Comparison of ENCODE assay signal across 6 cellular contexts in the genomic region with DNA sequence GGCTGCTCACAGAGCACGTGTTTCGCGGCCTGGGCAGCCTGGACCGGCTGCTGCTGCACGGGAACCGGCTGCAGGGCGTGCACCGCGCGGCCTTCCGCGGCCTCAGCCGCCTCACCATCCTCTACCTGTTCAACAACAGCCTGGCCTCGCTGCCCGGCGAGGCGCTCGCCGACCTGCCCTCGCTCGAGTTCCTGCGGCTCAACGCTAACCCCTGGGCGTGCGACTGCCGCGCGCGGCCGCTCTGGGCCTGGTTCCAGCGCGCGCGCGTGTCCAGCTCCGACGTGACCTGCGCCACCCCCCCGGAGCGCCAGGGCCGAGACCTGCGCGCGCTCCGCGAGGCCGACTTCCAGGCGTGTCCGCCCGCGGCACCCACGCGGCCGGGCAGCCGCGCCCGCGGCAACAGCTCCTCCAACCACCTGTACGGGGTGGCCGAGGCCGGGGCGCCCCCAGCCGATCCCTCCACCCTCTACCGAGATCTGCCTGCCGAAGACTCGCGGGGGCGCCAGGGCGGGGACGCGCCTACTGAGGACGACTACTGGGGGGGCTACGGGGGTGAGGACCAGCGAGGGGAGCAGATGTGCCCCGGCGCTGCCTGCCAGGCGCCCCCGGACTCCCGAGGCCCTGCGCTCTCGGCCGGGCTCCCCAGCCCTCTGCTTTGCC. TPM values are rescaled to one million over a fixed set of nuclear protein-coding genes. Genes with fewer than 3 reads are reported as not detected.
A peak's percentile ranks its signal among the peaks of the same experiment; 100 is the strongest.
DNase-seq lines count a peak whose midpoint lies in the region; ATAC-seq and TF ChIP-seq lines count a peak whose summit lies in the region.

No MANE protein-coding gene starts in this region.

- intact Hi-C loops in mammary epithelial cell (cut with micrococcal nuclease), result loop anchor here (5.0 kb wide), 1 partner anchor 166 kb away; no protein-coding TSS in a partner anchor

- H3K79me1 ChIP-seq in neuronal stem cell (ENCODE audit: low read depth, low read length), result no peaks in the 10 kb centered on the region

- H3K14ac ChIP-seq in neuronal stem cell (ENCODE audit: low read length), result peak overlapping the region; percentile 58

- no peak overlapping the region for H2BK15ac ChIP-seq in neuronal stem cell (ENCODE audit: low read length)

- DNase-seq in mammary epithelial cell (peak; percentile 40), neuronal stem cell (ENCODE audit: low spot score) (no peak), NOMO-1 (lab: John Stamatoyannopoulos, UW; ENCODE audit: unreplicated experiment in 2 of 2) (no peak), dedifferentiated amniotic fluid mesenchymal stem cell (ENCODE audit: extremely low spot score) (no peak)

- H3K4me2 ChIP-seq in mammary epithelial cell (ENCODE audit: insufficient read depth, low read depth, low read length) (peak overlapping the region; percentile 80), neuronal stem cell (ENCODE audit: insufficient read depth, low read length, poor library complexity, severe bottlenecking) (peak overlapping the region; percentile 81)

- CTCF ChIA-PET in mammary epithelial cell (lab: Charles Lee; ENCODE audit: low non-redundant PET), result interaction anchor here (0.6 kb wide), 1 partner anchor 12 kb away, joined by 5 read pairs; no protein-coding TSS in a partner anchor

- no peak for TF ChIP-seq CTCF in mammary epithelial cell (conservative IDR thresholded peaks at IDR 0.05 in 1 of 2, IDR thresholded peaks at IDR 0.05 in 1 of 2; ENCODE audit: extremely low read depth in 1 of 2, insufficient read depth in 1 of 2, low read depth in 1 of 2, low read length in 2 of 2)

- in situ Hi-C loops in mammary epithelial cell (cut with MboI; ENCODE audit: low sequenced_read_pairs in 2 of 2), result no loop called here

- H3K18ac ChIP-seq in neuronal stem cell (ENCODE audit: low read length), result peak overlapping the region; percentile 87

- peak overlapping the region; percentile 48 for H2BK12ac ChIP-seq in neuronal stem cell (ENCODE audit: low read length)

- dilution Hi-C loops in mammary epithelial cell (cut with HindIII; ENCODE audit: low sequenced_read_pairs), result no loop called here

- H3K4me3 ChIP-seq in mammary epithelial cell (replicated peaks in 1 of 3; ENCODE audit: insufficient read depth in 1 of 3, low read depth in 2 of 3, low read length in 3 of 3), result peak overlapping the region in 2 of 3 experiments; percentile 25 to 39
- H3K4me3 ChIP-seq in neuronal stem cell (ENCODE audit: low read length in 2 of 2), result peak overlapping the region in 1 of 2 donors; percentile 60

- peak overlapping the region; percentile 12 for H2BK5ac ChIP-seq in neuronal stem cell (ENCODE audit: low read length)

- H3K27me3 ChIP-seq in mammary epithelial cell (ENCODE audit: insufficient read depth, low read length) (peaks cover 2% of the 10 kb centered on the region), neuronal stem cell (ENCODE audit: control insufficient read depth in 3 of 3, insufficient read depth in 3 of 3, low read depth in 1 of 3, low read length in 3 of 3) (peaks cover 0 to 59% (median 9%) of the 10 kb centered on the region in 3 experiments)

- no peak overlapping the region for H4K8ac ChIP-seq in neuronal stem cell (ENCODE audit: low read depth, low read length)

- H4K20me1 ChIP-seq in mammary epithelial cell (ENCODE audit: insufficient read depth, low read length), result no peaks in the 10 kb centered on the region

- peak overlapping the region; percentile 59 for H3K23ac ChIP-seq in neuronal stem cell (ENCODE audit: low read depth, low read length, poor library complexity)

- no peak overlapping the region for H2BK120ac ChIP-seq in neuronal stem cell (ENCODE audit: low read depth, low read length)

- H3K79me2 ChIP-seq in mammary epithelial cell (ENCODE audit: insufficient read depth, low read length), result no peaks in the 10 kb centered on the region

- H3K9ac ChIP-seq in mammary epithelial cell (ENCODE audit: insufficient read depth, low read length) (no peak overlapping the region), neuronal stem cell (ENCODE audit: low read depth, low read length, poor library complexity) (peak overlapping the region; percentile 90)

- peak overlapping the region; percentile 77 for H2AFZ ChIP-seq in mammary epithelial cell (ENCODE audit: low read depth, low read length)
- H2AFZ ChIP-seq in neuronal stem cell (ENCODE audit: low read length), result no peak overlapping the region

- H4K91ac ChIP-seq in neuronal stem cell (ENCODE audit: low read depth, low read length, poor library complexity), result peak overlapping the region; percentile 7

- H3K27ac ChIP-seq in mammary epithelial cell (ENCODE audit: insufficient read depth, low read depth, low read length), result no peak overlapping the region
- no peak overlapping the region for H3K27ac ChIP-seq in neuronal stem cell (replicated peaks; ENCODE audit: low read length)

- no TSS peak for BruUV-seq in mammary epithelial cell (replicated peaks; lab: Mats Ljungman, UMichigan)

- H2AK5ac ChIP-seq in neuronal stem cell (ENCODE audit: low read depth, low read length), result no peak overlapping the region

- 8% methylated on average over 53 of the region's 82 CpGs for WGBS in mammary epithelial cell (ENCODE audit: low coverage, missing lambda C conversion rate)
- WGBS in neuronal stem cell (ENCODE audit: extremely low coverage in 2 of 2, insufficient read length in 2 of 2, insufficient replicate concordance in 1 of 2), 2 donors, result no CpG with 5 or more reads among the region's 82 CpGs

- peaks cover 12% of the 10 kb centered on the region for H3K4me1 ChIP-seq in mammary epithelial cell (ENCODE audit: insufficient read depth, low read length)
- H3K4me1 ChIP-seq in neuronal stem cell (ENCODE audit: control insufficient read depth in 2 of 2, insufficient read depth in 1 of 2, low read depth in 1 of 2, low read length in 2 of 2), result peaks cover 8 to 27% of the 10 kb centered on the region in 2 donors

- H3K4ac ChIP-seq in neuronal stem cell (ENCODE audit: low read length), result no peak overlapping the region

- no peaks in the 10 kb centered on the region for H3K9me3 ChIP-seq in mammary epithelial cell (replicated peaks; ENCODE audit: insufficient read depth, low read length)
- no peaks in the 10 kb centered on the region for H3K9me3 ChIP-seq in neuronal stem cell (replicated peaks in 1 of 2; ENCODE audit: control insufficient read depth in 2 of 2, insufficient read depth in 1 of 2, low read depth in 1 of 2, low read length in 2 of 2)

- no peaks in the 10 kb centered on the region for H3K36me3 ChIP-seq in mammary epithelial cell (ENCODE audit: insufficient read depth, low read length)
- H3K36me3 ChIP-seq in neuronal stem cell (replicated peaks in 1 of 2; ENCODE audit: control insufficient read depth in 2 of 2, insufficient read depth in 2 of 2, low read length in 2 of 2), result peaks cover 0 to 10% of the 10 kb centered on the region in 2 donors

- peak; percentile 23 for ATAC-seq in GM18868 (IDR thresholded peaks at IDR 0.05; ENCODE audit: unreplicated experiment)
- ATAC-seq in HG03457 (IDR thresholded peaks at IDR 0.05; ENCODE audit: unreplicated experiment), result peak; percentile 18

RNA-seq across cellular contexts. Expression of a gene that starts 16.0 kb away (rescaled TPM):
- total RNA-seq in mammary epithelial cell, result under 1 TPM; 0.31 to 0.33 TPM
- 0.06 TPM for polyA plus RNA-seq in mammary epithelial cell
- polyA minus RNA-seq in mammary epithelial cell, result 0.21 TPM
- polyA plus RNA-seq in neuronal stem cell (2013, experiment 1 of 2), result 6.6 TPM
- polyA plus RNA-seq in neuronal stem cell (2013, experiment 2 of 2), result 6.8 TPM

RNA-seq across cellular contexts. Expression of a gene that starts 39.1 kb away (rescaled TPM):
- 1 to 10 TPM; 1.4 to 2.2 TPM for total RNA-seq in mammary epithelial cell
- 0.48 TPM for polyA plus RNA-seq in mammary epithelial cell
- not detected for polyA minus RNA-seq in mammary epithelial cell
- 0.63 TPM for polyA plus RNA-seq in neuronal stem cell (2013, experiment 1 of 2)
- polyA plus RNA-seq in neuronal stem cell (2013, experiment 2 of 2), result 0.73 TPM

RNA-seq across cellular contexts. Expression of a gene that starts 49.4 kb away (rescaled TPM):
- total RNA-seq in mammary epithelial cell, result 10 to 100 TPM; 22.7 to 27.6 TPM
- 105 TPM for polyA plus RNA-seq in mammary epithelial cell
- 69.4 TPM for polyA minus RNA-seq in mammary epithelial cell
- 9.6 TPM for polyA plus RNA-seq in neuronal stem cell (2013, experiment 1 of 2)
- 9.1 TPM for polyA plus RNA-seq in neuronal stem cell (2013, experiment 2 of 2)

RNA-seq across cellular contexts. Expression of a gene that starts 54.2 kb away (rescaled TPM):
- 10 to 100 TPM; 24.8 to 58.9 TPM for total RNA-seq in mammary epithelial cell
- polyA plus RNA-seq in mammary epithelial cell, result 124 TPM
- 173 TPM for polyA minus RNA-seq in mammary epithelial cell
- 61.5 TPM for polyA plus RNA-seq in neuronal stem cell (2013, experiment 1 of 2)
- polyA plus RNA-seq in neuronal stem cell (2013, experiment 2 of 2), result 58.6 TPM
